In the genomic region with DNA sequence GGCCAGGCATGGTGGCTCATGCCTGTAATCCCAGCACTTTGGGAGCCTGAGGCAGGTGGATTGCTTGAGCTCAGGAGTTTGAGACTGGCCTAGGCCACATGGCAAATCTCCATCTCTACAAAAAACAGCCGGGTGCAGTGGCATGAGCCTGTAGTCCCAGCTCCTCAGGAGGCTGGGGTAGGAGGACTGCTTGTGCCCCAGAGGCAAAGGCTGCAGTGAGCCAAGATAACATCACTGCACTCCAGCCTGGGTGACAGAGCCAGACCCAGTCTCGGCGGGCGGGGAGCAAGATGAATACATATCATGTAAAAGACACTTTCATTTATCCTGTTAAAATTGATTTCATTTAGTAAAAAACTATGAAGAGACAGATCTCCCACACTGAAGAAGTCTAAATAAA, we compare ENCODE assay signal across 20 cellular contexts.
"Had no signal": no experiment of that assay in that cellular context is flagged by ENCODE, and none has a peak within 500 bp of the region (broad histone marks: within the 10 kb centered on the region; RNA-seq: fewer than 3 reads in every experiment).

No MANE protein-coding gene starts in this region.

- H3K9me3 ChIP-seq: gastroesophageal sphincter, heart left ventricle, left ventricle myocardium inferior, tibial nerve, uterus had no signal

- H3K9me3 Mint-ChIP-seq: activated CD4-positive, alpha-beta T cell treated with anti-CD3 and anti-CD28 coated beads, Interleukin-2, amount 10 ng/mL, durations not matched to agents 24 days and 14 days; central memory CD8-positive, alpha-beta T cell; stimulated activated naive CD8-positive, alpha-beta T cell treated with anti-CD3 and anti-CD28 coated beads, Interleukin-15, Interleukin-2, amounts not matched to agents 100 ng/mL and 50 ng/mL, for 24 hours had no signal

- H3K27ac ChIP-seq: brain microvascular endothelial cell, coronary artery, gastroesophageal sphincter, heart left ventricle, left ventricle myocardium inferior, tibial nerve had no signal

- H3K4me3 Mint-ChIP-seq: activated CD4-positive, alpha-beta T cell treated with anti-CD3 and anti-CD28 coated beads, Interleukin-2, amount 10 ng/mL, durations not matched to agents 24 days and 14 days; central memory CD8-positive, alpha-beta T cell; stimulated activated naive CD8-positive, alpha-beta T cell treated with anti-CD3 and anti-CD28 coated beads, Interleukin-15, Interleukin-2, amounts not matched to agents 100 ng/mL and 50 ng/mL, for 24 hours had no signal

- H3K4me3 ChIP-seq: coronary artery, gastroesophageal sphincter, heart left ventricle, left ventricle myocardium inferior, tibial nerve, uterus had no signal

- H3K27me3 Mint-ChIP-seq: activated CD4-positive, alpha-beta T cell treated with anti-CD3 and anti-CD28 coated beads, Interleukin-2, amount 10 ng/mL, durations not matched to agents 24 days and 14 days; central memory CD8-positive, alpha-beta T cell; progenitor cell of endocrine pancreas; stimulated activated naive CD8-positive, alpha-beta T cell treated with anti-CD3 and anti-CD28 coated beads, Interleukin-15, Interleukin-2, amounts not matched to agents 100 ng/mL and 50 ng/mL, for 24 hours had no signal

- H3K36me3 ChIP-seq: brain microvascular endothelial cell, gastroesophageal sphincter, left ventricle myocardium inferior, uterus had no signal

- DNase-seq: activated CD4-positive, alpha-beta T cell treated with anti-CD3 and anti-CD28 coated beads, Interleukin-2, amount 10 ng/mL, durations not matched to agents 24 days and 14 days; activated CD4-positive, CD25-positive, alpha-beta regulatory T cell; activated CD8-positive, alpha-beta memory T cell treated with anti-CD3 and anti-CD28 coated beads, Interleukin-2, amount 50 U/mL, for 48 hours; activated effector memory CD4-positive, alpha-beta T cell treated with anti-CD3 and anti-CD28 coated beads, Interleukin-2, amount 50 U/mL, for 16 hours; activated naive CD4-positive, alpha-beta T cell treated with anti-CD3 and anti-CD28 coated beads, Interleukin-2, amount 50 U/mL, for 16 hours; activated T-cell treated with anti-CD3 and anti-CD28 coated beads, Interleukin-2, amount 50 U/mL, for 48 hours; aorta; brain microvascular endothelial cell; heart left ventricle; left ventricle myocardium inferior; stimulated activated CD4-positive, alpha-beta T cell treated with anti-CD3 and anti-CD28 coated beads, Interleukin-12 subunit alpha, Interleukin-12 subunit beta, amount 100 ng/mL, for 4 hours; stimulated activated CD4-positive, alpha-beta T cell treated with anti-CD3 and anti-CD28 coated beads, Interleukin-1b, Interleukin-23, amount 100 ng/mL, for 48 hours; uterus had no signal

- H3K27me3 ChIP-seq: brain microvascular endothelial cell, gastroesophageal sphincter, heart left ventricle, tibial nerve, uterus had no signal

- H3K27ac Mint-ChIP-seq: activated CD4-positive, alpha-beta T cell treated with anti-CD3 and anti-CD28 coated beads, Interleukin-2, amount 10 ng/mL, durations not matched to agents 24 days and 14 days; progenitor cell of endocrine pancreas; stimulated activated naive CD8-positive, alpha-beta T cell treated with anti-CD3 and anti-CD28 coated beads, Interleukin-15, Interleukin-2, amounts not matched to agents 100 ng/mL and 50 ng/mL, for 24 hours had no signal

- ATAC-seq: esophagus mucosa, gastroesophageal sphincter, heart left ventricle had no signal
